In the genomic region with DNA sequence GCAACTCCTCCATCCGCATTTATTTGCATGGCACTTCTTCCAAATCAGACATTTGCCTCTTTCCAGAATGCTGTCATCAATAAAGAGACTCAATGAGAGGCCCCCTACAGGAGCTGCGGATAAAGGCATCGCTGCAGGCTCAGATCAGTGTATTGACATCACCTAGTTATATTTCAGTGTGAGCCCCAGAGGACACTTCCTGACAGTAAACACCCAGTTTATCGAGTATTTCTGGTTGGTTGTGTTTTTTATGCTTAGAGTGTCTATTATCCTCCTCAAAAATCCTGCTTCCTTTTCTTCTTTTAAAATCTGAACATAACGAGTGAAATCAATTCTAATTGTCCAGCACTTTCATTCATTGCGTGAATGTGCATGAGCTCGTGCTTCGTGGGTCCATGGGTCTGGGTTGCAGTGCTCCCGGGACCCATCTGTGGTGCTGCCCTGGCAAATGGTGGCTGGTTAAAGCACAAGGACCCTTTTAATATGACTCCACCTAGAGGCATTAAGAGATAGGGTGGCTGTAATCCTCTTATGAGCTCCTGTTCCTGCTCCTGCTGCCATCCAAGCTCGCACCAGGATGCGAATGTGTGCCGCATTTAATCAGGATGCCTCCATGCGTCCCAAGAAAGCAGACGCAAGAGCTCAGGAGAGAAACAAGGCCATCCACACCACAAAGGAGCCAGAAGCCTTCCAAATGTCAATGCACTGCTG, we compare ENCODE assay signal across 12 cellular contexts. TPM values are rescaled to one million over a fixed set of nuclear protein-coding genes. Genes with fewer than 3 reads are reported as not detected.
DNase-seq lines count a peak whose midpoint lies in the region; ATAC-seq and TF ChIP-seq lines count a peak whose summit lies in the region.
"Had no signal": no experiment of that assay in that cellular context is flagged by ENCODE, and none has a peak within 500 bp of the region (broad histone marks: within the 10 kb centered on the region; RNA-seq: fewer than 3 reads in every experiment).

No MANE protein-coding gene starts in this region.

- DNase-seq in SKM-1 treated with dmso at 0.1 percent for 144 hours (lab: John Stamatoyannopoulos, UW; ENCODE audit: unreplicated experiment): peak; percentile 10
- no peak for DNase-seq in SKM-1 (lab: John Stamatoyannopoulos, UW; ENCODE audit: unreplicated experiment)
- DNase-seq in NAMALWA (ENCODE audit: low spot score): peak; percentile 42
- DNase-seq in epithelial cell of esophagus (ENCODE audit: low read depth): peak; percentile 48
- DNase-seq in stimulated activated naive CD8-positive, alpha-beta T cell treated with anti-CD3 and anti-CD28 coated beads, Interleukin-15, amount 100 ng/mL, for 72 hours: no peak
- no peak for DNase-seq in prostate gland (ENCODE audit: low spot score)
- no peak for DNase-seq in activated CD4-positive, alpha-beta T cell treated with anti-CD3 and anti-CD28 coated beads, Interleukin-2, amount 10 ng/mL, durations not matched to agents 24 days and 14 days
- DNase-seq: COR-L47; kidney; NK-92 treated with Interleukin-12 subunit alpha and Interleukin-12 subunit beta, amount 100 ng/mL, for 24 hours had no signal

- peaks cover 45% of the 10 kb centered on the region for H3K36me3 Mint-ChIP-seq in activated CD4-positive, alpha-beta T cell treated with anti-CD3 and anti-CD28 coated beads, Interleukin-2, amount 10 ng/mL, durations not matched to agents 24 days and 14 days (ENCODE audit: low read depth)
- H3K36me3 Mint-ChIP-seq: activated naive CD8-positive, alpha-beta T cell had no signal

- H3K27me3 ChIP-seq in prostate gland (replicated peaks; ENCODE audit: insufficient read depth): no peaks in the 10 kb centered on the region

- intact Hi-C loops in prostate gland (cut with DNase I): no loop called here
- intact Hi-C loops in activated CD4-positive, alpha-beta T cell treated with anti-CD3 and anti-CD28 coated beads, Interleukin-2, amount 10 ng/mL, durations not matched to agents 24 days and 14 days (cut with micrococcal nuclease): no loop called here

- no peak for TF ChIP-seq POLR2A in prostate gland (IDR thresholded peaks at IDR 0.05)

- no peaks in the 10 kb centered on the region for H3K4me1 Mint-ChIP-seq in stimulated activated naive CD8-positive, alpha-beta T cell treated with anti-CD3 and anti-CD28 coated beads, Interleukin-15, amount 100 ng/mL, for 72 hours
- H3K4me1 Mint-ChIP-seq in activated CD4-positive, alpha-beta T cell treated with anti-CD3 and anti-CD28 coated beads, Interleukin-2, amount 10 ng/mL, durations not matched to agents 24 days and 14 days: peaks cover 36% of the 10 kb centered on the region

- H3K4me3 ChIP-seq in epithelial cell of esophagus (ENCODE audit: low read length) (no peak overlapping the region), prostate gland (no peak overlapping the region)

- no peak overlapping the region for H3K27ac ChIP-seq in prostate gland

- no peaks in the 10 kb centered on the region for H3K9me3 ChIP-seq in prostate gland

- H3K4me3 Mint-ChIP-seq in stimulated activated naive CD8-positive, alpha-beta T cell treated with anti-CD3 and anti-CD28 coated beads, Interleukin-15, amount 100 ng/mL, for 72 hours: no peak overlapping the region
- no peak overlapping the region for H3K4me3 Mint-ChIP-seq in activated CD4-positive, alpha-beta T cell treated with anti-CD3 and anti-CD28 coated beads, Interleukin-2, amount 10 ng/mL, durations not matched to agents 24 days and 14 days
- H3K4me3 Mint-ChIP-seq: activated naive CD8-positive, alpha-beta T cell had no signal

- peak; percentile 57 for ATAC-seq in stimulated activated naive CD8-positive, alpha-beta T cell treated with anti-CD3 and anti-CD28 coated beads, Interleukin-15, amount 100 ng/mL, for 72 hours
- no peak for ATAC-seq in GM18868 (IDR thresholded peaks at IDR 0.05; ENCODE audit: unreplicated experiment)

- H3K36me3 ChIP-seq in prostate gland: no peaks in the 10 kb centered on the region

- no peaks in the 10 kb centered on the region for H3K4me1 ChIP-seq in prostate gland (replicated peaks)

- no peak overlapping the region for H3K27ac Mint-ChIP-seq in stimulated activated naive CD8-positive, alpha-beta T cell treated with anti-CD3 and anti-CD28 coated beads, Interleukin-15, amount 100 ng/mL, for 72 hours
- no peak overlapping the region for H3K27ac Mint-ChIP-seq in activated CD4-positive, alpha-beta T cell treated with anti-CD3 and anti-CD28 coated beads, Interleukin-2, amount 10 ng/mL, durations not matched to agents 24 days and 14 days
- H3K27ac Mint-ChIP-seq: activated naive CD8-positive, alpha-beta T cell had no signal

- 83% methylated on average over 14 of the region's 14 CpGs for WGBS in prostate gland

- no peaks in the 10 kb centered on the region for H3K27me3 Mint-ChIP-seq in stimulated activated naive CD8-positive, alpha-beta T cell treated with anti-CD3 and anti-CD28 coated beads, Interleukin-15, amount 100 ng/mL, for 72 hours
- no peaks in the 10 kb centered on the region for H3K27me3 Mint-ChIP-seq in activated CD4-positive, alpha-beta T cell treated with anti-CD3 and anti-CD28 coated beads, Interleukin-2, amount 10 ng/mL, durations not matched to agents 24 days and 14 days

- H3K9me3 Mint-ChIP-seq in stimulated activated naive CD8-positive, alpha-beta T cell treated with anti-CD3 and anti-CD28 coated beads, Interleukin-15, amount 100 ng/mL, for 72 hours: no peaks in the 10 kb centered on the region
- H3K9me3 Mint-ChIP-seq in activated CD4-positive, alpha-beta T cell treated with anti-CD3 and anti-CD28 coated beads, Interleukin-2, amount 10 ng/mL, durations not matched to agents 24 days and 14 days: no peaks in the 10 kb centered on the region

- peak; percentile 37 for TF ChIP-seq CTCF in epithelial cell of esophagus (IDR thresholded peaks at IDR 0.05; ENCODE audit: insufficient read depth, low read depth, low read length, missing control alignments)
- TF ChIP-seq CTCF in prostate gland (IDR thresholded peaks at IDR 0.05): no peak

RNA-seq across cellular contexts. Expression of gene NRP2, which starts 38.9 kb away (rescaled TPM):
- total RNA-seq in prostate gland: 10 to 100 TPM in 1 of 2 donors, 1 to 10 TPM in 1; 9.7 to 21.0 TPM
- 61.0 and 64.4 TPM in 2 replicates for total RNA-seq in activated CD4-positive, alpha-beta T cell treated with anti-CD3 and anti-CD28 coated beads, Interleukin-2, amount 10 ng/mL, durations not matched to agents 24 days and 14 days

Comparison
In these comparisons a context has a peak if more than half of its experiments do, and no peak if none do; other contexts are left out.
1. DNase-seq: peak in SKM-1 treated with dmso at 0.1 percent for 144 hours (single experiment), NAMALWA (single experiment) and epithelial cell of esophagus (single experiment); none in SKM-1 (single experiment), stimulated activated naive CD8-positive, alpha-beta T cell treated with anti-CD3 and anti-CD28 coated beads, Interleukin-15, amount 100 ng/mL, for 72 hours (0 of 2), prostate gland (single experiment) and activated CD4-positive, alpha-beta T cell treated with anti-CD3 and anti-CD28 coated beads, Interleukin-2, amount 10 ng/mL, durations not matched to agents 24 days and 14 days (single experiment).